8 cellular contexts compared by ENCODE assay signal in the genomic region with DNA sequence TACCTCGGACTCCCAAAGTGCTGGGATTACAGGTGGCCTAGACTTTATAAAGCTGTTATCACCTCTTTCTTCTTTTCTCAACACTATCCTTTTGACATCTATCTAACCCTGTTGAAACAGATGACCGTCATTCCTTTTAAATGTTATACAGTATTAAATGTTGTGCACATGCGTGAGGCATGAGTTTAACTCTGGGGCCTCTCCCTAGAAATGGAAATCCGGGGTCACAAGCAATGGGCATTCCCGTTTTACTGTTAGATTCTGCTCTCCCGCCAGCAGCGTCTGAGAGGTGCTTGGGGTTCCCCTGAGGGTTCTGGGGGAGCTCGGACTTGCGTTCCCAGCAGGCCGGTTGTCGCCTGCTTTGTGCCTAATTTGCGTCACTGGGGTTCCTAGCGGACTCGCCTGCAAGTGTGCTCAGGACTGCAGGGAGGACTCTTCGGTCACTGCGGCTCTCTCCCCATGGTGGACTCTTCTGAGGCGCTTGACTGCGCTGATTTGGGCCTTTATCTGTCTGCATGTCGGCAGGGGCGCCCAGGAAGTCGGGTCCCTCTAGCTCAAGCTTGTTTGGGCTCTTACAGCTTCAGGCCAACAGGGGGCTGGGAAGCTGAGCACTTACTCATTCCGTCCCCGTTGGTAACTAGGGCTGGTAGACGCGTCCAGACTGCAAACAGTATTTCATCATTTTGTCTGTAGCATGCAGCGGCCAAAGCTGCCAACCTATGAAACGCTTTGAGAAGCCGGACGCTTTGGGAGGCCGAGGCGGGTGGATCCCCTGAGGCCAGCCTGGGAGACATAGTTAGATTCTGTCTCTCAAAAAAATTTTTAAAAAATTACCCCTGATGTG. TPM values are rescaled to one million over a fixed set of nuclear protein-coding genes. Genes with fewer than 3 reads are reported as not detected.
DNase-seq lines count a peak whose midpoint lies in the region; ATAC-seq and TF ChIP-seq lines count a peak whose summit lies in the region.

No MANE protein-coding gene starts in this region.

- no peaks in the 10 kb centered on the region for H3K27me3 ChIP-seq in A673 (replicated peaks; ENCODE audit: insufficient read depth, low read depth, low read length, poor library complexity)
- no peaks in the 10 kb centered on the region for H3K27me3 ChIP-seq in NT2/D1 (ENCODE audit: insufficient read depth, insufficient read length)
- no peaks in the 10 kb centered on the region for H3K27me3 ChIP-seq in mucosa of stomach (ENCODE audit: control insufficient read depth, insufficient read depth, low read length)

- H3K4me1 ChIP-seq in A673 (ENCODE audit: insufficient read depth, low read length, poor library complexity, severe bottlenecking) (peaks cover 19% of the 10 kb centered on the region), NT2/D1 (ENCODE audit: insufficient read depth, insufficient read length) (no peaks in the 10 kb centered on the region), mucosa of stomach (ENCODE audit: control insufficient read depth, insufficient read depth, low read length) (peaks cover 7% of the 10 kb centered on the region)

- H3K9ac ChIP-seq in NT2/D1 (ENCODE audit: insufficient read length, low read depth) (peak overlapping the region; percentile 93), mucosa of stomach (ENCODE audit: low read length) (peak overlapping the region; percentile 66)

- H3K27ac ChIP-seq in A673 (ENCODE audit: low read depth, low read length, poor library complexity, severe bottlenecking) (peak overlapping the region; percentile 88), epithelial cell of prostate (peak overlapping the region; percentile 83)

- TF ChIP-seq CTCF in A673 (conservative IDR thresholded peaks at IDR 0.05; ENCODE audit: low read depth, low read length): peak; percentile 57

- CTCF ChIA-PET in A673 (lab: Charles Lee): interaction anchor here (0.5 to 1.0 kb wide), 2 partner anchors 39 to 44 kb away, joined by 3 to 4 read pairs; no protein-coding TSS in a partner anchor

- DNase-seq in A673 (ENCODE audit: low spot score) (peak; percentile 89), NT2/D1 (ENCODE audit: low read depth, low spot score) (peak; percentile 71), activated T-cell treated with anti-CD3 and anti-CD28 coated beads for 24 hours (ENCODE audit: low read depth) (peak; percentile 64), epithelial cell of prostate (ENCODE audit: low read depth, low spot score) (peak; percentile 75)
- DNase-seq in stimulated activated CD8-positive, alpha-beta memory T cell treated with anti-CD3 and anti-CD28 coated beads, Interleukin-4, amount 100 ng/mL, for 24 hours (ENCODE audit: low read depth): peak; percentile 58

- intact Hi-C loops in A673 (cut with micrococcal nuclease; ENCODE audit: unreplicated experiment): loop anchor here (5.0 kb wide), 1 partner anchor 33 kb away; the partner anchor contains the start of gene STX2

- POLR2A ChIA-PET in A673 (lab: Charles Lee; ENCODE audit: low non-redundant PET): no interaction called here

- H3K9me3 ChIP-seq in A673 (ENCODE audit: low read depth, low read length, poor library complexity, severe bottlenecking) (no peaks in the 10 kb centered on the region), NT2/D1 (ENCODE audit: insufficient read depth, low read length) (no peaks in the 10 kb centered on the region), mucosa of stomach (ENCODE audit: control insufficient read depth, low read length) (no peaks in the 10 kb centered on the region)

- no TSS peak for BruUV-seq in A673 (replicated peaks; lab: Mats Ljungman, UMichigan)

- H3K36me3 ChIP-seq in A673 (ENCODE audit: insufficient read depth, low read length, poor library complexity, severe bottlenecking): peaks cover 31% of the 10 kb centered on the region
- peaks cover 33% of the 10 kb centered on the region for H3K36me3 ChIP-seq in NT2/D1 (ENCODE audit: insufficient read depth, insufficient read length, low read length)
- H3K36me3 ChIP-seq in mucosa of stomach (ENCODE audit: control insufficient read depth, insufficient read depth, low read length): no peaks in the 10 kb centered on the region

- peak; percentile 69 for ATAC-seq in GM18499 (IDR thresholded peaks at IDR 0.05; ENCODE audit: insufficient read depth, unreplicated experiment)
- peak; percentile 56 for ATAC-seq in HG02973 (IDR thresholded peaks at IDR 0.05; ENCODE audit: unreplicated experiment)

- H3K4me3 ChIP-seq in A673 (ENCODE audit: low read depth, low read length, poor library complexity, severe bottlenecking) (peak overlapping the region; percentile 53), NT2/D1 (ENCODE audit: insufficient read length, low read depth) (peak overlapping the region; percentile 73), mucosa of stomach (ENCODE audit: low read length) (peak overlapping the region; percentile 56)

RNA-seq across cellular contexts. Expression of gene RAN, which starts 1.2 kb away (rescaled TPM):
- total RNA-seq in A673 (2021): 1,775 and 1,894 TPM in 2 replicates

RNA-seq across cellular contexts. Expression of gene STX2, which starts 31.6 kb away (rescaled TPM):
- total RNA-seq in A673 (2021): 37.8 and 38.1 TPM in 2 replicates

Comparison
In these comparisons a context has a peak if more than half of its experiments do, and no peak if none do; other contexts are left out.
1. Peak in every context shown above with its lines: DNase-seq, ATAC-seq, H3K4me3 ChIP-seq and H3K27ac ChIP-seq.